In genomic region chr3:108102420-108103039, GRCh38 we compare ENCODE assay signal across 21 cellular contexts. TPM values are rescaled to one million over a fixed set of nuclear protein-coding genes. Genes with fewer than 3 reads are reported as not detected.
DNase-seq lines count a peak whose midpoint lies in the region; ATAC-seq, FAIRE-seq and TF ChIP-seq lines count a peak whose summit lies in the region.
"Had no signal": no experiment of that assay in that cellular context is flagged by ENCODE, and none has a peak within 500 bp of the region (broad histone marks: within the 10 kb centered on the region; RNA-seq: fewer than 3 reads in every experiment).

No MANE protein-coding gene starts in this region.

- H3K9me3 ChIP-seq in HepG2 (ENCODE audit: low read length), result no peaks in the 10 kb centered on the region
- H3K9me3 ChIP-seq in right lobe of liver, result no peaks in the 10 kb centered on the region
- H3K9me3 ChIP-seq in GM12878 (replicated peaks; ENCODE audit: control insufficient read depth, insufficient read depth, low read length), result no peaks in the 10 kb centered on the region
- H3K9me3 ChIP-seq: esophagus muscularis mucosa, heart left ventricle, testis had no signal

- TF ChIP-seq RAD21 in HepG2 (CRISPR knock-in tag; IDR thresholded peaks at IDR 0.05), result no peak
- no peak for TF ChIP-seq RAD21 in GM12878 (IDR thresholded peaks at IDR 0.05; ENCODE audit: insufficient read depth, low read depth, low read length)

- SMC1A ChIA-PET in GM12878 (lab: Charles Lee; ENCODE audit: uncharacterized antibody, unreplicated experiment), result interaction anchor here (3.3 to 3.9 kb wide), 3 partner anchors 14 to 25 kb away, joined by 23 to 34 read pairs (median 26); no protein-coding TSS in a partner anchor

- no peaks in the 10 kb centered on the region for H3K36me3 ChIP-seq in HepG2 (replicated peaks in 1 of 2; ENCODE audit: control insufficient read depth in 1 of 2, insufficient read depth in 2 of 2, low read length in 2 of 2)
- no peaks in the 10 kb centered on the region for H3K36me3 ChIP-seq in right lobe of liver
- H3K36me3 ChIP-seq in GM12878 (ENCODE audit: control insufficient read depth in 2 of 2, insufficient read depth in 2 of 2, low read length in 1 of 2), result no peaks in the 10 kb centered on the region
- no peaks in the 10 kb centered on the region for H3K36me3 ChIP-seq in brain microvascular endothelial cell (replicated peaks)
- H3K36me3 ChIP-seq: esophagus muscularis mucosa, heart left ventricle had no signal

- RAD21 ChIA-PET in GM12878 (lab: Charles Lee; ENCODE audit: unreplicated experiment), result interaction anchor here (0.9 to 4.2 kb wide), 4 partner anchors 10 to 50 kb away, joined by 3 to 36 read pairs (median 4); no protein-coding TSS in a partner anchor

- H2AFZ ChIP-seq in HepG2 (ENCODE audit: low read length) (no peak overlapping the region), GM12878 (ENCODE audit: control insufficient read depth, low read depth, low read length) (no peak overlapping the region; the same call in 1 of the 2 replicates)

- peaks cover 20% of the 10 kb centered on the region for H3K4me1 ChIP-seq in HepG2 (ENCODE audit: insufficient read depth, low read length)
- peaks cover 0 to 20% (median 7%) of the 10 kb centered on the region in 4 donors for H3K4me1 ChIP-seq in right lobe of liver
- peaks cover 36% of the 10 kb centered on the region for H3K4me1 ChIP-seq in GM12878 (ENCODE audit: control insufficient read depth, insufficient read depth, low read length)
- H3K4me1 ChIP-seq: testis had no signal

- TF ChIP-seq POLR2A in HepG2 (IDR thresholded peaks at IDR 0.05; ENCODE audit: insufficient read depth in 1 of 2, low read depth in 2 of 2, low read length in 2 of 2), result no peak
- no peak for TF ChIP-seq POLR2A in right lobe of liver (IDR thresholded peaks at IDR 0.05)
- TF ChIP-seq POLR2A in GM12878 (IDR thresholded peaks at IDR 0.05; ENCODE audit: low read depth, low read length), result no peak

- no peak overlapping the region for H3K9ac ChIP-seq in HepG2 (ENCODE audit: insufficient read depth, low read depth, low read length)
- no peak overlapping the region; the same call in 1 of the 2 replicates for H3K9ac ChIP-seq in GM12878 (ENCODE audit: control insufficient read depth, insufficient read depth, low read length)

- intact Hi-C loops in HepG2 (cut with micrococcal nuclease; ENCODE audit: unreplicated experiment), result no loop called here
- intact Hi-C loops in right lobe of liver (cut with DNase I), result no loop called here
- intact Hi-C loops in GM12878 (cut with micrococcal nuclease; ENCODE audit: unreplicated experiment), result no loop called here

- H3K27ac ChIP-seq in HepG2 (ENCODE audit: extremely low read length, insufficient read depth, low read length), result no peak overlapping the region
- peak overlapping the region in 1 of 3 donors; percentile 34 for H3K27ac ChIP-seq in right lobe of liver
- H3K27ac ChIP-seq in GM12878 (ENCODE audit: control insufficient read depth, insufficient read depth), result peak overlapping the region; percentile 71
- no peak overlapping the region for H3K27ac ChIP-seq in brain microvascular endothelial cell
- H3K27ac ChIP-seq: esophagus muscularis mucosa, heart left ventricle, testis had no signal

- H4K20me1 ChIP-seq in HepG2 (ENCODE audit: insufficient read depth, low read length) (no peaks in the 10 kb centered on the region), GM12878 (ENCODE audit: control insufficient read depth, insufficient read depth) (no peaks in the 10 kb centered on the region)

- no peak for TF ChIP-seq EP300 in HepG2 (IDR thresholded peaks at IDR 0.05; ENCODE audit: low read depth in 2 of 2, low read length in 2 of 2)
- no peak for TF ChIP-seq EP300 in HepG2 (CRISPR knock-in tag; IDR thresholded peaks at IDR 0.05; ENCODE audit: borderline replicate concordance)
- TF ChIP-seq EP300 in GM12878 (IDR thresholded peaks at IDR 0.05; ENCODE audit: borderline replicate concordance in 1 of 2, control insufficient read depth in 1 of 2, low read depth in 2 of 2, low read length in 2 of 2), result peak in 1 of 2 experiments; percentile 60; a peak in 1 of 4 replicates

- H3K4me3 ChIP-seq in HepG2 (replicated peaks in 1 of 3; ENCODE audit: insufficient read depth in 1 of 3, low read depth in 2 of 3, low read length in 3 of 3) (no peak overlapping the region), right lobe of liver (no peak overlapping the region), GM12878 (peak overlapping the region; percentile 37; the same call in 1 of the 2 replicates), brain microvascular endothelial cell (ENCODE audit: low read depth, low read length) (no peak overlapping the region)
- H3K4me3 ChIP-seq: esophagus muscularis mucosa, heart left ventricle, testis had no signal

- FAIRE-seq in HepG2 (lab: Jason Lieb, UNC), result no peak
- FAIRE-seq in GM12878 (lab: Jason Lieb, UNC), result no peak
- FAIRE-seq: A204.1, islet of Langerhans had no signal

- H3K4me2 ChIP-seq in HepG2 (ENCODE audit: low read depth, low read length) (peak overlapping the region; percentile 38; the same call in 1 of the 2 replicates), GM12878 (ENCODE audit: control insufficient read depth, insufficient read depth) (peak overlapping the region; percentile 92)

- WGBS in HepG2 (ENCODE audit: low lambda C conversion rate), result 75% methylated on average over 8 of the region's 8 CpGs
- WGBS in right lobe of liver (ENCODE audit: insufficient coverage, low coverage, low lambda C conversion rate, missing lambda C conversion rate), result 63% methylated on average over 8 of the region's 8 CpGs
- WGBS in GM12878 (ENCODE audit: insufficient coverage, insufficient replicate concordance, low lambda C conversion rate, missing lambda C conversion rate), result 50% methylated on average over 8 of the region's 8 CpGs

- H3K79me2 ChIP-seq in HepG2 (ENCODE audit: insufficient read depth, low read length) (no peaks in the 10 kb centered on the region), GM12878 (ENCODE audit: control insufficient read depth, insufficient read depth, low read length) (no peaks in the 10 kb centered on the region; the same call in 1 of the 2 replicates)

- in situ Hi-C loops in HepG2 (cut with HindIII; ENCODE audit: extremely low pct_ligation_motif_present, low pct_unique_long_range_greater_than_20kb) (no loop called here), GM12878 (cut with MboI) (no loop called here), brain microvascular endothelial cell (cut with HindIII; ENCODE audit: low pct_ligation_motif_present, low sequenced_read_pairs) (no loop called here)

- DNase-seq in HepG2 (ENCODE audit: low spot score) (no peak), right lobe of liver (no peak), NOMO-1 treated with dmso at 0.1 percent for 144 hours (lab: John Stamatoyannopoulos, UW; ENCODE audit: unreplicated experiment) (peak; percentile 77), GM12878 (ENCODE audit: low read depth, low spot score) (no peak), foreskin melanocyte (no peak), brain microvascular endothelial cell (no peak)
- no peak for DNase-seq in activated CD8-positive, alpha-beta memory T cell treated with anti-CD3 and anti-CD28 coated beads, Interleukin-2, amount 50 U/mL, for 4 hours
- DNase-seq: activated CD8-positive, alpha-beta memory T cell treated with anti-CD3 and anti-CD28 coated beads, Interleukin-2, amount 50 U/mL, for 48 hours; activated naive CD4-positive, alpha-beta T cell treated with Interleukin-2 at 50 U/mL for 16 hours; heart left ventricle; mesenchymal stem cell; NCI-H1694; NCI-H446; right cardiac atrium; stimulated activated CD4-positive, alpha-beta T cell treated with anti-CD3 and anti-CD28 coated beads, Interleukin-1b, Interleukin-23, amount 100 ng/mL, for 48 hours; testis had no signal

- H3K27me3 ChIP-seq in HepG2 (ENCODE audit: control insufficient read depth in 1 of 2, insufficient read depth in 2 of 2, low read length in 2 of 2) (peaks cover 0 to 18% of the 10 kb centered on the region in 2 experiments; a peak in 2 of 5 replicates), right lobe of liver (no peaks in the 10 kb centered on the region), GM12878 (replicated peaks in 1 of 2; ENCODE audit: control insufficient read depth in 2 of 2, insufficient read depth in 2 of 2, low read length in 1 of 2) (no peaks in the 10 kb centered on the region), brain microvascular endothelial cell (replicated peaks) (no peaks in the 10 kb centered on the region)
- H3K27me3 ChIP-seq: esophagus muscularis mucosa, heart left ventricle, testis had no signal

- CTCF ChIA-PET in HepG2 (lab: Yijun Ruan, JAX; ENCODE audit: low intra/inter-chr PET ratio, low total read pairs) (no interaction called here), GM12878 (lab: Yijun Ruan, JAX) (interaction anchor here (1.8 kb wide), 1 partner anchor 10 kb away, joined by 7 read pairs; no protein-coding TSS in a partner anchor)

- POLR2A ChIA-PET in HepG2 (lab: Yijun Ruan, JAX) (no interaction called here), GM12878 (lab: Charles Lee) (interaction anchor here (1.1 to 3.7 kb wide), 2 partner anchors 10 to 23 kb away, joined by 3 to 25 read pairs; no protein-coding TSS in a partner anchor)

- BruUV-seq in HepG2 (replicated peaks; lab: Mats Ljungman, UMichigan) (no TSS peak), GM12878 (replicated peaks; lab: Mats Ljungman, UMichigan) (no TSS peak)

- ATAC-seq in HepG2 (no peak), right lobe of liver (no peak), GM12878 (peak; percentile 16; the same call in 2 of the 3 replicates), GM18861 (IDR thresholded peaks at IDR 0.05; ENCODE audit: unreplicated experiment) (no peak)
- ATAC-seq: heart left ventricle, right cardiac atrium, SK-N-SH treated with all-trans-retinoic acid at 6 μM for 48 hours had no signal

- no peak for TF ChIP-seq CTCF in HepG2 (CRISPR knock-in tag; IDR thresholded peaks at IDR 0.05)
- no peak for TF ChIP-seq CTCF in right lobe of liver (IDR thresholded peaks at IDR 0.05)
- TF ChIP-seq CTCF in GM12878 (IDR thresholded peaks at IDR 0.05 in 2 of 3, conservative IDR thresholded peaks at IDR 0.05 in 1 of 3; ENCODE audit: control insufficient read depth in 2 of 3, extremely low read depth in 1 of 3, insufficient read depth in 1 of 3, low read depth in 3 of 3, low read length in 3 of 3), result no peak
- TF ChIP-seq CTCF in brain microvascular endothelial cell (IDR thresholded peaks at IDR 0.05; ENCODE audit: low read depth, low read length, missing control alignments), result no peak

RNA-seq across cellular contexts. Expression of gene CD47, which starts 11.7 kb away (rescaled TPM):
- total RNA-seq in HepG2 (2016; rRNA removed; fragmentation: Illumina TruSeq; extraction: Trizol) (3.1 and 6.5 TPM in 2 replicates), right lobe of liver (10 to 100 TPM; 19.5 to 42.3 (median 26.5) TPM), GM12878 (2014; rRNA removed) (66.0 and 81.6 TPM in 2 replicates), GM12878 (2014; rRNA removed; fragmentation: Illumina TruSeq; extraction: Trizol) (69.6 and 72.0 TPM in 2 replicates), GM12878 (2021) (74.6 and 87.2 TPM in 2 replicates)
- total RNA-seq in HepG2 (2016; cell fraction: cytosol; rRNA removed; fragmentation: Illumina TruSeq; extraction: Trizol; ENCODE audit: low read depth), result 1.3 and 2.9 TPM in 2 replicates
- 2.7 and 7.3 TPM in 2 replicates for total RNA-seq in HepG2 (2016; cell fraction: insoluble cytoplasmic fraction; rRNA removed; fragmentation: Illumina TruSeq; extraction: Trizol)
- 4.1 and 4.8 TPM in 2 replicates for total RNA-seq in HepG2 (2016; cell fraction: membrane; rRNA removed; fragmentation: Illumina TruSeq; extraction: Trizol)
- total RNA-seq in HepG2 (2016; cell fraction: nucleus; rRNA removed; fragmentation: Illumina TruSeq; extraction: Trizol), result 6.2 and 7.8 TPM in 2 replicates
- polyA plus RNA-seq in HepG2 (2011; rRNA removed) (2.5 and 3.3 TPM in 2 replicates), GM12878 (2011; rRNA removed) (118 and 208 TPM in 2 replicates), GM12878 (2014; fragmentation: Illumina TruSeq; extraction: Trizol) (77.3 and 105 TPM in 2 replicates), GM12878 (2014; fragmentation: Nextera tagmentation; extraction: Ambion mirVana) (10 to 100 TPM; 22.9 to 61.6 TPM), GM12878 (2014; rRNA removed) (68.0 and 84.8 TPM in 2 replicates), GM12878 (2016; fragmentation: Nextera tagmentation; extraction: Ambion mirVana) (100 to 1,000 TPM; 168 to 175 TPM)
- polyA plus RNA-seq in HepG2 (2011; cell fraction: cytosol; rRNA removed), result 1.7 and 2.7 TPM in 2 replicates
- 1.1 and 1.3 TPM in 2 replicates for polyA plus RNA-seq in HepG2 (2011; cell fraction: nucleus; rRNA removed)
- polyA plus RNA-seq in HepG2 (2012), result 1.1 and 1.8 TPM in 2 replicates
- polyA plus RNA-seq in HepG2 (2016; cell fraction: cytosol; fragmentation: Illumina TruSeq; extraction: Trizol; ENCODE audit: low read depth), result 2.0 and 2.2 TPM in 2 replicates
- 2.8 and 3.0 TPM in 2 replicates for polyA plus RNA-seq in HepG2 (2016; cell fraction: insoluble cytoplasmic fraction; fragmentation: Illumina TruSeq; extraction: Trizol; ENCODE audit: low read depth)
- 2.2 and 2.8 TPM in 2 replicates for polyA plus RNA-seq in HepG2 (2016; cell fraction: membrane; fragmentation: Illumina TruSeq; extraction: Trizol; ENCODE audit: low read depth)
- polyA plus RNA-seq in HepG2 (2016; cell fraction: nucleus; fragmentation: Illumina TruSeq; extraction: Trizol; ENCODE audit: insufficient read depth, low read depth), result 5.7 and 10.7 TPM in 2 replicates
- 1.3 and 18.8 TPM in 2 replicates for polyA minus RNA-seq in HepG2 (2011; rRNA and poly(A)+ RNA removed; ENCODE audit: low replicate concordance)
- polyA minus RNA-seq in HepG2 (2011; cell fraction: cytosol; rRNA and poly(A)+ RNA removed), result 1.5 and 1.6 TPM in 2 replicates
- polyA minus RNA-seq in HepG2 (2011; cell fraction: nucleus; rRNA and poly(A)+ RNA removed), result 3.6 and 10.0 TPM in 2 replicates
- total RNA-seq in GM12878 (2013; cell fraction: nucleolus; rRNA removed), result 305 and 306 TPM in 2 replicates
- polyA plus RNA-seq in GM12878 (2011; ENCODE audit: low read depth), result 149 TPM
- 41.5 and 54.0 TPM in 2 replicates for polyA plus RNA-seq in GM12878 (2011; cell fraction: cytosol; rRNA removed)
- 65.1 and 67.6 TPM in 2 replicates for polyA plus RNA-seq in GM12878 (2011; cell fraction: nucleus; rRNA removed)
- 86.3 and 96.9 TPM in 2 replicates for polyA plus RNA-seq in GM12878 (2012)
- polyA minus RNA-seq in GM12878 (2011; rRNA and poly(A)+ RNA removed), result 47.6 and 61.7 TPM in 2 replicates
- polyA minus RNA-seq in GM12878 (2011; cell fraction: cytosol; rRNA and poly(A)+ RNA removed), result 20.1 and 26.3 TPM in 2 replicates
- polyA minus RNA-seq in GM12878 (2011; cell fraction: nucleus; rRNA and poly(A)+ RNA removed), result 41.5 and 58.6 TPM in 2 replicates

Comparison
In these comparisons a context has a peak if more than half of its experiments do, and no peak if none do; other contexts are left out.
1. Of the 75 proteins assayed by ChIP-seq in both HepG2 and GM12878: peak only in HepG2: none; only in GM12878: ATF2, CBX5, CREB1, CREM, DPF2, EED and 4 more; in both: none; in neither: 62; mixed calls (peak in some experiments, not most) for 3.